8 cellular contexts compared by ENCODE assay signal in the genomic region with DNA sequence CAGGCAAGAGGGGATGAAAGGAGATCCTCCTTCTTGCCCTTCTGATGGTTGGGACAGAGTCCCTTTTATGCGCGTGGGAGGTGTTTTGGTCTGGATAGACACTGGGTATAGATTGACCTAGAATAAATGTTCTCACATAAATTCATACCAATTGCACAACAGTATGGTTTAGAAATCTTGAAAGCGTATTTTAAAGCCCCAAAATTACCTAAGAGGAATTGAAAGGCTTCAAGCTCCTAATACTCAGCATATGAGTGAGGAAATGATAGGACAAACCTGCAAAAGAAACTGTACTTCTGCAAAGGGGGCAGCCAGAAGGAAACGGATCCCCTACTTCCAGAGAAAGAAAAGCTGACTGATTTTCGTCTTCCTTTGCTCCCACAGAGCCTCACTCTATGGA. TPM values are rescaled to one million over a fixed set of nuclear protein-coding genes. Genes with fewer than 3 reads are reported as not detected.
DNase-seq lines count a peak whose midpoint lies in the region; ATAC-seq and TF ChIP-seq lines count a peak whose summit lies in the region.

No MANE protein-coding gene starts in this region.

- H3K36me3 ChIP-seq in SU-DHL-6 (ENCODE audit: low read length) (peaks cover 14% of the 10 kb centered on the region), upper lobe of left lung (no peaks in the 10 kb centered on the region)

- H3K79me2 ChIP-seq in SU-DHL-6 (ENCODE audit: insufficient read depth, low read length): peaks cover 24% of the 10 kb centered on the region

- H2AFZ ChIP-seq in SU-DHL-6 (ENCODE audit: low read depth, low read length, severe bottlenecking): no peak overlapping the region

- ATAC-seq in activated naive CD8-positive, alpha-beta T cell treated with anti-CD3 and anti-CD28 coated beads, Interleukin-2, amount 50 U/mL, for 24 hours: no peak
- ATAC-seq in upper lobe of left lung (ENCODE audit: low FRiP score in 2 of 2) (no peak), GM19324 (IDR thresholded peaks at IDR 0.05; ENCODE audit: low FRiP score, unreplicated experiment) (no peak), GM18498 (IDR thresholded peaks at IDR 0.05; ENCODE audit: unreplicated experiment) (no peak), HG02852 (IDR thresholded peaks at IDR 0.05; ENCODE audit: unreplicated experiment) (no peak)

- H3K4me2 ChIP-seq in SU-DHL-6 (ENCODE audit: low read depth, low read length, poor library complexity, severe bottlenecking): peak overlapping the region; percentile 60

- TF ChIP-seq POLR2A in upper lobe of left lung (IDR thresholded peaks at IDR 0.05): no peak

- H3K9me3 ChIP-seq in SU-DHL-6 (ENCODE audit: insufficient read depth, low read length) (no peaks in the 10 kb centered on the region), upper lobe of left lung (no peaks in the 10 kb centered on the region)

- WGBS in upper lobe of left lung, 2 donors: 59 to 68% methylated on average over 5 of the region's 5 CpGs

- no peaks in the 10 kb centered on the region for H3K9me3 Mint-ChIP-seq in activated naive CD8-positive, alpha-beta T cell (ENCODE audit: low read depth)
- no peaks in the 10 kb centered on the region for H3K9me3 Mint-ChIP-seq in activated naive CD8-positive, alpha-beta T cell treated with anti-CD3 and anti-CD28 coated beads, Interleukin-2, amount 50 U/mL, for 24 hours

- H3K27me3 Mint-ChIP-seq in activated naive CD8-positive, alpha-beta T cell: no peaks in the 10 kb centered on the region
- H3K27me3 Mint-ChIP-seq in activated naive CD8-positive, alpha-beta T cell treated with anti-CD3 and anti-CD28 coated beads, Interleukin-2, amount 50 U/mL, for 24 hours: no peaks in the 10 kb centered on the region

- TF ChIP-seq EP300 in upper lobe of left lung (IDR thresholded peaks at IDR 0.05): no peak

- no peak overlapping the region for H3K4me3 ChIP-seq in SU-DHL-6 (ENCODE audit: insufficient read depth, low read length, poor library complexity, severe bottlenecking)
- no peak overlapping the region for H3K4me3 ChIP-seq in upper lobe of left lung

- DNase-seq in activated naive CD8-positive, alpha-beta T cell treated with anti-CD3 and anti-CD28 coated beads, Interleukin-2, amount 50 U/mL, for 24 hours: no peak
- DNase-seq in medulla oblongata (ENCODE audit: extremely low spot score) (peak; percentile 27), upper lobe of left lung (no peak)

- peaks cover 13 to 37% (median 25%) of the 10 kb centered on the region in 4 donors for H3K4me1 ChIP-seq in upper lobe of left lung

- TF ChIP-seq CTCF in SU-DHL-6 (IDR thresholded peaks at IDR 0.05; ENCODE audit: insufficient read depth, low read length, poor library complexity, severe bottlenecking): no peak
- TF ChIP-seq CTCF in upper lobe of left lung (IDR thresholded peaks at IDR 0.05): no peak

- H3K4me1 Mint-ChIP-seq in activated naive CD8-positive, alpha-beta T cell (ENCODE audit: low read depth): peaks cover 18% of the 10 kb centered on the region
- H3K4me1 Mint-ChIP-seq in activated naive CD8-positive, alpha-beta T cell treated with anti-CD3 and anti-CD28 coated beads, Interleukin-2, amount 50 U/mL, for 24 hours: peaks cover 22% of the 10 kb centered on the region

- H3F3A ChIP-seq in SU-DHL-6 (ENCODE audit: insufficient read depth): peaks cover 20% of the 10 kb centered on the region

- H3K27ac ChIP-seq in SU-DHL-6 (ENCODE audit: low read depth, low read length) (peak overlapping the region; percentile 83), upper lobe of left lung (peak overlapping the region in 3 of 4 donors; percentile 16 to 37 (median 32))

- no peaks in the 10 kb centered on the region for H4K20me1 ChIP-seq in SU-DHL-6 (ENCODE audit: low read depth, low read length)

- no peak overlapping the region for H3K4me3 Mint-ChIP-seq in activated naive CD8-positive, alpha-beta T cell
- no peak overlapping the region for H3K4me3 Mint-ChIP-seq in activated naive CD8-positive, alpha-beta T cell treated with anti-CD3 and anti-CD28 coated beads, Interleukin-2, amount 50 U/mL, for 24 hours

- H3K9ac ChIP-seq in SU-DHL-6 (ENCODE audit: low read length): 0 out of 2 replicates have a peak overlapping the region, but pooled peaks have one; percentile 14

- H3K27ac Mint-ChIP-seq in activated naive CD8-positive, alpha-beta T cell: peak overlapping the region; percentile 22
- H3K27ac Mint-ChIP-seq in activated naive CD8-positive, alpha-beta T cell treated with anti-CD3 and anti-CD28 coated beads, Interleukin-2, amount 50 U/mL, for 24 hours: no peak overlapping the region

- no peaks in the 10 kb centered on the region for H3K9me2 ChIP-seq in SU-DHL-6 (replicated peaks; ENCODE audit: insufficient read depth, low read length)

- H3K36me3 Mint-ChIP-seq in activated naive CD8-positive, alpha-beta T cell: no peaks in the 10 kb centered on the region
- H3K36me3 Mint-ChIP-seq in activated naive CD8-positive, alpha-beta T cell treated with anti-CD3 and anti-CD28 coated beads, Interleukin-2, amount 50 U/mL, for 24 hours (ENCODE audit: low read depth): peaks cover 15% of the 10 kb centered on the region

- H3K27me3 ChIP-seq in SU-DHL-6 (ENCODE audit: low read length) (no peaks in the 10 kb centered on the region), upper lobe of left lung (peaks cover 0 to 5% (median 2%) of the 10 kb centered on the region in 4 donors)

RNA-seq across cellular contexts. Expression of a gene that starts 2.7 kb away (rescaled TPM):
- total RNA-seq in upper lobe of left lung: 10 to 100 TPM in 4 of 6 donors, 1 to 10 TPM in 2; 5.9 to 19.9 (median 11.4) TPM

RNA-seq across cellular contexts. Expression of a gene that starts 44.8 kb away (rescaled TPM):
- total RNA-seq in upper lobe of left lung: 10 to 100 TPM; 26.2 to 68.8 (median 45.2) TPM
